In the genomic region with DNA sequence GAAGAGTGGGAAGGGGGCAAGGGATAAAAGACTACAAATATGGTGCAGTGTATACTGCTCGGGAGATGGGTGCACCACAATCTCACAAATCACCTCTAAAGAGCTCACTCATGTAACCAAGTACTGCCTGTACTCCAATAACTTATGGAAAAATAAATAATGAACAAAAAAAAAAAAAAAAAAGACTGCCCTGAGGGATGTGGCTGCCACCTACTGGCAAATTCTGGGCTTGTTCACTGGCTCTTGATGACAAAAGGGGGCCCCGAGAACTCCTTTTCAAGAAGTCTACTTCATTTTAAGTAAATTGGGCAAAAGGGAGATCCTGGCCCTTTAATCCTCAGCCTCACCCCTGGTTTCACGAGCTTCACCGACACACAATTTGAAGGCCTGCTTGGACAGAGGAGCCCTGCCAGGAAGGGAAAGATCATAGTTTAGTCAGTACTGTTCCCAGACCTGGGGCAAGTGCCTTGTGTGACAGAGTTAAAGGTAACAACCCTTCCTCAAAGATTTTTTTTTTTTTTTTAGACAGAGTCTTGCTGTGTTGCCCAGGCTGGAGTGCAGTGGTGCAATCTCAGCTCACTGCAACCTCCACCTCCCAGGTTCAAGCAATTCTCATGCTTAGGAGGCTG, we compare ENCODE assay signal across 7 cellular contexts. TPM values are rescaled to one million over a fixed set of nuclear protein-coding genes. Genes with fewer than 3 reads are reported as not detected.
DNase-seq lines count a peak whose midpoint lies in the region; ATAC-seq and TF ChIP-seq lines count a peak whose summit lies in the region.

No MANE protein-coding gene starts in this region.

- no peak overlapping the region for H3K9ac ChIP-seq in IMR-90 (ENCODE audit: low read depth, low read length)

- H3K18ac ChIP-seq in IMR-90 (ENCODE audit: low read depth, low read length), result no peak overlapping the region

- no peak overlapping the region for H3K23ac ChIP-seq in IMR-90 (ENCODE audit: low read depth, low read length)

- peaks cover 17% of the 10 kb centered on the region for H3K4me1 Mint-ChIP-seq in neural crest cell

- POLR2A ChIA-PET in IMR-90 (lab: Charles Lee; ENCODE audit: unreplicated experiment), result interaction anchor here (0.6 kb wide), 3 partner anchors 32 to 48 kb away, joined by 3 to 8 read pairs (median 6); partner anchors contain the start of gene SHMT2

- H3K27ac ChIP-seq in IMR-90 (ENCODE audit: insufficient read depth, low read length), result no peak overlapping the region

- H2BK15ac ChIP-seq in IMR-90 (ENCODE audit: low read depth, low read length), result no peak overlapping the region

- peak; percentile 45 for TF ChIP-seq RAD21 in IMR-90 (IDR thresholded peaks at IDR 0.05; ENCODE audit: low read length)

- H3K36me3 Mint-ChIP-seq in neural crest cell (ENCODE audit: low read depth), result peaks cover 29% of the 10 kb centered on the region

- no peak overlapping the region for H3K4ac ChIP-seq in IMR-90 (ENCODE audit: low read depth, low read length)

- TF ChIP-seq POLR2A in IMR-90 (IDR thresholded peaks at IDR 0.05; ENCODE audit: low read depth, low read length), result no peak

- H3K4me3 Mint-ChIP-seq in neural crest cell, result no peak overlapping the region

- H3K4me1 ChIP-seq in IMR-90 (ENCODE audit: control insufficient read depth, insufficient read depth, low read length), result peaks cover 9% of the 10 kb centered on the region

- H3K56ac ChIP-seq in IMR-90 (ENCODE audit: extremely low read depth, insufficient read depth, low read length), result no peak overlapping the region

- 80% methylated on average over 1 of the region's 4 CpGs; no CpG with 5 or more reads in 1 of the 2 experiments for WGBS in IMR-90 (ENCODE audit: extremely low coverage in 2 of 2, insufficient read length in 1 of 2), 2 experiments

- no peak overlapping the region for H3K27ac Mint-ChIP-seq in neural crest cell (ENCODE audit: unreplicated experiment)

- H4K20me1 ChIP-seq in IMR-90 (ENCODE audit: insufficient read depth, low read length), result 0 out of 2 replicates have a peak, but pooled peaks cover 5% of the 10 kb centered on the region

- H4K91ac ChIP-seq in IMR-90 (ENCODE audit: insufficient read depth, low read depth, low read length), result no peak overlapping the region

- H3K27me3 ChIP-seq in IMR-90 (ENCODE audit: control insufficient read depth, insufficient read depth, low read length), result no peaks in the 10 kb centered on the region

- no peak overlapping the region for H4K5ac ChIP-seq in IMR-90 (ENCODE audit: low read depth, low read length)

- dilution Hi-C loops in IMR-90 (cut with HindIII; ENCODE audit: low sequenced_read_pairs, unreplicated experiment), result no loop called here

- peaks cover 0 to 15% of the 10 kb centered on the region in 2 experiments; a peak in 1 of 4 replicates for H3K79me1 ChIP-seq in IMR-90 (ENCODE audit: low read depth in 1 of 2, low read length in 2 of 2)

- H2BK20ac ChIP-seq in IMR-90 (ENCODE audit: low read depth, low read length), result no peak overlapping the region

- no peaks in the 10 kb centered on the region for H3K9me3 Mint-ChIP-seq in neural crest cell

- H4K8ac ChIP-seq in IMR-90 (ENCODE audit: low read depth in 2 of 2, low read length in 2 of 2), result no peak overlapping the region

- intact Hi-C loops in IMR-90 (cut with micrococcal nuclease), result no loop called here

- no peak overlapping the region for H2BK120ac ChIP-seq in IMR-90 (ENCODE audit: low read depth, low read length)

- CTCF ChIA-PET in IMR-90 (lab: Yijun Ruan, JAX), result interaction anchor here (0.7 to 1.6 kb wide), 5 partner anchors 12 to 176 kb away, joined by 3 to 5 read pairs (median 3); no protein-coding TSS in a partner anchor

- peak; percentile 60 for TF ChIP-seq CTCF in IMR-90 (conservative IDR thresholded peaks at IDR 0.05; ENCODE audit: low read depth, low read length)
- peak; percentile 51 for TF ChIP-seq CTCF in neural crest cell (conservative IDR thresholded peaks at IDR 0.05)

- no peaks in the 10 kb centered on the region for H3K9me3 ChIP-seq in IMR-90 (ENCODE audit: control insufficient read depth, insufficient read depth, low read length)

- H3K14ac ChIP-seq in IMR-90 (replicated peaks; ENCODE audit: low read depth, low read length), result no peak overlapping the region

- peak overlapping the region; percentile 67 for H2AFZ ChIP-seq in IMR-90 (replicated peaks; ENCODE audit: low read length, poor library complexity)

- peak; percentile 48 for DNase-seq in EH (ENCODE audit: low read depth)
- peak; percentile 49 for DNase-seq in IMR-90
- DNase-seq in amniotic stem cell (lab: John Stamatoyannopoulos, UW), result peak; percentile 7
- no peak for DNase-seq in neural crest cell (ENCODE audit: low read depth, low spot score)
- DNase-seq in NCI-H1048 (lab: John Stamatoyannopoulos, UW), result no peak
- no peak for DNase-seq in NCI-H748 treated with DMSO at 0.1 percent for 48 hours (lab: John Stamatoyannopoulos, UW)

- no peak overlapping the region for H3K4me3 ChIP-seq in IMR-90 (ENCODE audit: insufficient read depth, low read depth, low read length)

- in situ Hi-C loops in IMR-90 (cut with MboI; ENCODE audit: low sequenced_read_pairs), result no loop called here

- no peak overlapping the region for H2AK9ac ChIP-seq in IMR-90 (replicated peaks; ENCODE audit: low read depth, low read length, poor library complexity)

- H3K9me1 ChIP-seq in IMR-90 (ENCODE audit: insufficient read depth, low read length), result peaks cover 9% of the 10 kb centered on the region

- H2BK5ac ChIP-seq in IMR-90 (ENCODE audit: low read depth, low read length, poor library complexity, severe bottlenecking), result no peak overlapping the region

- H3K27me3 Mint-ChIP-seq in neural crest cell (ENCODE audit: low read depth), result no peaks in the 10 kb centered on the region

- H2AK5ac ChIP-seq in IMR-90 (ENCODE audit: low read depth, low read length), result peak overlapping the region; percentile 27; the same call in 1 of the 2 replicates

- no peak for ATAC-seq in IMR-90 (ENCODE audit: low read depth)
- no peak for ATAC-seq in HG03097 (IDR thresholded peaks at IDR 0.05; ENCODE audit: low FRiP score, unreplicated experiment)

- BruUV-seq in IMR-90 (replicated peaks; lab: Mats Ljungman, UMichigan), result no TSS peak

- H3K4me2 ChIP-seq in IMR-90 (ENCODE audit: low read depth, low read length), result no peak overlapping the region

- H3K36me3 ChIP-seq in IMR-90 (ENCODE audit: control insufficient read depth, insufficient read depth, low read length), result peaks cover 9% of the 10 kb centered on the region

TF ChIP-seq in IMR-90, 13 proteins besides CTCF, POLR2A, EP300 and RAD21:
- TF ChIP-seq USF2 (IDR thresholded peaks at IDR 0.05; ENCODE audit: low read depth, low read length), result no peak
- no peak for TF ChIP-seq MAZ (IDR thresholded peaks at IDR 0.05; ENCODE audit: borderline replicate concordance, low read depth, low read length)
- no peak for TF ChIP-seq FOS (IDR thresholded peaks at IDR 0.05; ENCODE audit: low read depth, low read length)
- TF ChIP-seq SMC3 (IDR thresholded peaks at IDR 0.05; ENCODE audit: low read depth, low read length), result peak; percentile 36
- TF ChIP-seq, protein P1, sequence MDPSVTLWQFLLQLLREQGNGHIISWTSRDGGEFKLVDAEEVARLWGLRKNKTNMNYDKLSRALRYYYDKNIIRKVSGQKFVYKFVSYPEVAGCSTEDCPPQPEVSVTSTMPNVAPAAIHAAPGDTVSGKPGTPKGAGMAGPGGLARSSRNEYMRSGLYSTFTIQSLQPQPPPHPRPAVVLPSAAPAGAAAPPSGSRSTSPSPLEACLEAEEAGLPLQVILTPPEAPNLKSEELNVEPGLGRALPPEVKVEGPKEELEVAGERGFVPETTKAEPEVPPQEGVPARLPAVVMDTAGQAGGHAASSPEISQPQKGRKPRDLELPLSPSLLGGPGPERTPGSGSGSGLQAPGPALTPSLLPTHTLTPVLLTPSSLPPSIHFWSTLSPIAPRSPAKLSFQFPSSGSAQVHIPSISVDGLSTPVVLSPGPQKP (IDR thresholded peaks at IDR 0.05; ENCODE audit: borderline replicate concordance, low read depth, low read length), result no peak
- TF ChIP-seq MAFK (IDR thresholded peaks at IDR 0.05; ENCODE audit: low read depth, low read length), result no peak

RNA-seq across cellular contexts. Expression of gene STAC3, which starts 26.1 kb away (rescaled TPM):
- under 0.01 and 0.18 TPM in 2 replicates for total RNA-seq in IMR-90 (2012; rRNA removed)
- 0.67 and 0.80 TPM in 2 replicates for polyA plus RNA-seq in IMR-90 (2012; rRNA removed)
- polyA plus RNA-seq in IMR-90 (2012; cell fraction: cytosol; rRNA removed), result 0.13 and 0.66 TPM in 2 replicates
- polyA plus RNA-seq in IMR-90 (2012; cell fraction: nucleus; rRNA removed; ENCODE audit: low replicate concordance), result 2.9 and 4.4 TPM in 2 replicates
- total RNA-seq in neural crest cell, result 3.8 and 4.1 TPM in 2 replicates

RNA-seq across cellular contexts. Expression of gene SHMT2, which starts 47.5 kb away (rescaled TPM):
- total RNA-seq in IMR-90 (2012; rRNA removed) (225 and 266 TPM in 2 replicates), neural crest cell (225 and 230 TPM in 2 replicates)
- 302 and 364 TPM in 2 replicates for polyA plus RNA-seq in IMR-90 (2012; rRNA removed)
- 201 and 323 TPM in 2 replicates for polyA plus RNA-seq in IMR-90 (2012; cell fraction: cytosol; rRNA removed)
- 303 and 511 TPM in 2 replicates for polyA plus RNA-seq in IMR-90 (2012; cell fraction: nucleus; rRNA removed; ENCODE audit: low replicate concordance)

Comparison
In these comparisons a context has a peak if more than half of its experiments do, and no peak if none do; other contexts are left out.
1. DNase-seq: peak in EH (single experiment), IMR-90 (single experiment) and amniotic stem cell (single experiment); none in neural crest cell (single experiment), NCI-H1048 (single experiment) and NCI-H748 treated with DMSO at 0.1 percent for 48 hours (single experiment).